34 cellular contexts compared by ENCODE assay signal in genomic region chr10:77139746-77140145, GRCh38.
"Had no signal": no experiment of that assay in that cellular context is flagged by ENCODE, and none has a peak within 500 bp of the region (broad histone marks: within the 10 kb centered on the region; RNA-seq: fewer than 3 reads in every experiment).

No MANE protein-coding gene starts in this region.

- H3K27me3 ChIP-seq: brain microvascular endothelial cell, esophagus squamous epithelium, gastroesophageal sphincter had no signal

- DNase-seq: activated B cell treated with CpG ODN at 0.5 μM for 24 hours; activated CD4-positive, alpha-beta T cell treated with anti-CD3 and anti-CD28 coated beads for 48 hours; activated CD4-positive, alpha-beta T cell treated with anti-CD3 and anti-CD28 coated beads, Interleukin-2, amount 50 U/mL, for 1 hour; activated CD4-positive, alpha-beta T cell treated with anti-CD3 and anti-CD28 coated beads, Interleukin-2, amount 50 U/mL, for 48 hours; activated CD8-positive, alpha-beta memory T cell treated with anti-CD3 and anti-CD28 coated beads for 24 hours; activated CD8-positive, alpha-beta T cell treated with anti-CD3 and anti-CD28 coated beads for 36 hours; activated effector memory CD4-positive, alpha-beta T cell treated with Interleukin-2 at 50 U/mL for 16 hours; activated gamma-delta T cell treated with Interleukin-2 at 50 U/mL for 16 hours; activated naive CD4-positive, alpha-beta T cell treated with anti-CD3 and anti-CD28 coated beads, Interleukin-2, amount 50 U/mL, for 16 hours; activated naive CD4-positive, alpha-beta T cell treated with Interleukin-2 at 50 U/mL for 16 hours; activated T-cell treated with anti-CD3 and anti-CD28 coated beads, Interleukin-2, amount 50 U/mL, for 4 hours; amniotic stem cell; anterior cingulate cortex; brain microvascular endothelial cell; cortex of kidney; dermis blood vessel endothelial cell; effector CD4-positive, alpha-beta T cell; effector memory CD8-positive, alpha-beta T cell; esophagus squamous epithelium; foreskin melanocyte; T-helper 1 cell; T-helper 17 cell; T1000; WERI-Rb-1 had no signal

- H3K4me1 Mint-ChIP-seq: activated B cell treated with CpG ODN at 0.5 μM for 24 hours; activated T-helper 17 cell treated with anti-CD3 and anti-CD28 coated beads, Interleukin-2, amount 50 U/mL, for 72 hours; central memory CD8-positive, alpha-beta T cell; T-helper 17 cell had no signal

- FAIRE-seq: astrocyte, bronchial epithelial cell, colon had no signal

- ATAC-seq: activated CD4-positive, CD25-positive, alpha-beta regulatory T cell treated with anti-CD3 and anti-CD28 coated beads, Interleukin-2, amount 50 U/mL, for 24 hours; activated CD8-positive, alpha-beta T cell treated with anti-CD3 and anti-CD28 coated beads for 36 hours; activated T-cell treated with anti-CD3 and anti-CD28 coated beads, Interleukin-2, amount 50 U/mL, for 4 hours; activated T-helper 17 cell treated with anti-CD3 and anti-CD28 coated beads, Interleukin-2, amount 50 U/mL, for 72 hours; effector memory CD8-positive, alpha-beta T cell; T-helper 17 cell had no signal

- H3K27ac ChIP-seq: brain microvascular endothelial cell, epithelial cell of prostate, esophagus squamous epithelium, WERI-Rb-1 had no signal

- H3K27ac Mint-ChIP-seq: activated B cell treated with CpG ODN at 0.5 μM for 24 hours; activated CD8-positive, alpha-beta T cell treated with anti-CD3 and anti-CD28 coated beads for 36 hours; activated naive CD8-positive, alpha-beta T cell; activated T-helper 17 cell treated with anti-CD3 and anti-CD28 coated beads, Interleukin-2, amount 50 U/mL, for 72 hours; effector memory CD8-positive, alpha-beta T cell; T-helper 17 cell; T-helper 2 cell treated with Interferon-gamma antibody and Interleukin-4, amounts not matched to agents 5 μg/mL and 100 μg/mL, for 36 hours had no signal

- H3K4me3 ChIP-seq: esophagus squamous epithelium, gastroesophageal sphincter had no signal

- H3K4me3 Mint-ChIP-seq: activated B cell treated with CpG ODN at 0.5 μM for 24 hours; activated CD8-positive, alpha-beta T cell treated with anti-CD3 and anti-CD28 coated beads for 36 hours; activated naive CD8-positive, alpha-beta T cell; activated T-cell treated with anti-CD3 and anti-CD28 coated beads, Interleukin-2, amount 50 U/mL, for 4 hours; activated T-helper 17 cell treated with anti-CD3 and anti-CD28 coated beads, Interleukin-2, amount 50 U/mL, for 72 hours; central memory CD8-positive, alpha-beta T cell; effector memory CD8-positive, alpha-beta T cell; T-helper 17 cell; T-helper 2 cell treated with Interferon-gamma antibody and Interleukin-4, amounts not matched to agents 5 μg/mL and 100 μg/mL, for 36 hours had no signal

- H3K36me3 ChIP-seq: brain microvascular endothelial cell, esophagus squamous epithelium, gastroesophageal sphincter, WERI-Rb-1 had no signal

- H3K36me3 Mint-ChIP-seq: activated naive CD8-positive, alpha-beta T cell had no signal

- H3K9me3 Mint-ChIP-seq: activated B cell treated with CpG ODN at 0.5 μM for 24 hours; activated CD8-positive, alpha-beta T cell treated with anti-CD3 and anti-CD28 coated beads for 36 hours; activated T-cell treated with anti-CD3 and anti-CD28 coated beads, Interleukin-2, amount 50 U/mL, for 4 hours; activated T-helper 17 cell treated with anti-CD3 and anti-CD28 coated beads, Interleukin-2, amount 50 U/mL, for 72 hours; central memory CD8-positive, alpha-beta T cell; effector memory CD8-positive, alpha-beta T cell; T-helper 2 cell treated with Interferon-gamma antibody and Interleukin-4, amounts not matched to agents 5 μg/mL and 100 μg/mL, for 36 hours had no signal

- H3K9me3 ChIP-seq: esophagus squamous epithelium, gastroesophageal sphincter had no signal
